ENCODE assay signal across 11 cellular contexts in the genomic region with DNA sequence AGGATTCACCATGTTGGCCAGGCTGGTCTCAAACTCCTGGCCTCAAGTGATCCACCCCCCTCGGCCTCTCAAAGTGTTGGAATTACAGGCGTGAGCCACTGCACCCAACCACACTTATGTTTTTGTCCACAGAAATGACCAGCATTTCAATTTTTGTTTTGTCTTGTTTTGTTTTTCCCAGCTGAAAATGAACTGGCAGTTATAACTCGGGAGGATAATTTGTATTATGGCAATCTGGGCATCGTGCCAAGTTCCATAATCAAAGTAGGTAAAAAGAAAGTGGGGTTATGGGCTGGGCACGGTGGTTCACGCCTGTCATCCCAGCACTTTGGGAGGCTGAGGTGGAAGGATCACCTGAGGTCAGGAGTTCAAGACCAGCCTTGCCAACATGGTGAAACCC. TPM values are rescaled to one million over a fixed set of nuclear protein-coding genes. Genes with fewer than 3 reads are reported as not detected.
DNase-seq lines count a peak whose midpoint lies in the region.
"Had no signal": no experiment of that assay in that cellular context is flagged by ENCODE, and none has a peak within 500 bp of the region (broad histone marks: within the 10 kb centered on the region; RNA-seq: fewer than 3 reads in every experiment).

No MANE protein-coding gene starts in this region.

- peak; percentile 55 for DNase-seq in COR-L47 (lab: John Stamatoyannopoulos, UW)
- DNase-seq in NCI-H1092 (lab: John Stamatoyannopoulos, UW) = peak; percentile 4
- DNase-seq in NCI-H1436 (lab: John Stamatoyannopoulos, UW) = peak; percentile 50
- DNase-seq in NCI-H2171 treated with DMSO at 0.1 percent for 48 hours (lab: John Stamatoyannopoulos, UW) = peak; percentile 18
- DNase-seq in NCI-H446 (lab: John Stamatoyannopoulos, UW) = peak; percentile 4 to 28
- peak; percentile 47 for DNase-seq in RPMI8226
- DNase-seq in dermis blood vessel endothelial cell = peak; percentile 34

RNA-seq across cellular contexts. Expression of a gene that starts 28.5 kb away (rescaled TPM):
- not detected in 2 replicates for total RNA-seq in dermis blood vessel endothelial cell
- total RNA-seq: A172; CD4-positive, alpha-beta T cell; H9; HT-29 had no signal

RNA-seq across cellular contexts. Expression of a gene that starts 29.0 kb away (rescaled TPM):
- total RNA-seq in dermis blood vessel endothelial cell = 73.7 and 89.9 TPM in 2 replicates

RNA-seq across cellular contexts. Expression of a gene that starts 35.6 kb away (rescaled TPM):
- 0.51 TPM in 2 replicates for total RNA-seq in dermis blood vessel endothelial cell

RNA-seq across cellular contexts. Expression of a gene that starts 42.0 kb away (rescaled TPM):
- 21.8 and 38.9 TPM in 2 replicates for total RNA-seq in dermis blood vessel endothelial cell

RNA-seq across cellular contexts. Expression of a gene that starts 55.9 kb away (rescaled TPM):
- 0.42 and 0.85 TPM in 2 replicates for total RNA-seq in dermis blood vessel endothelial cell
- total RNA-seq: A172, HT-29 had no signal

Comparison
In these comparisons a context has a peak if more than half of its experiments do, and no peak if none do; other contexts are left out.
1. Peak in every context shown above with its lines: DNase-seq.
2. DNase-seq: peak in every context shown above with its lines; median percentile 55 in COR-L47; 50 in NCI-H1436; 47 in RPMI8226; 34 in dermis blood vessel endothelial cell; 18 in NCI-H2171 treated with DMSO at 0.1 percent for 48 hours; 16 in NCI-H446; 4 in NCI-H1092.